Comparison of ENCODE assay signal across 8 cellular contexts in genomic region chr7:5643280-5643679, GRCh38. TPM values are rescaled to one million over a fixed set of nuclear protein-coding genes. Genes with fewer than 3 reads are reported as not detected.
DNase-seq lines count a peak whose midpoint lies in the region; ATAC-seq and TF ChIP-seq lines count a peak whose summit lies in the region.

No MANE protein-coding gene starts in this region.

- H3K4me1 ChIP-seq in Peyer's patch (peaks cover 0 to 18% (median 2%) of the 10 kb centered on the region in 4 donors), hepatocyte (ENCODE audit: insufficient read depth) (peaks cover 4% of the 10 kb centered on the region)

- H3K9me3 Mint-ChIP-seq in CD4-positive, alpha-beta T cell, result no peaks in the 10 kb centered on the region
- H3K9me3 Mint-ChIP-seq in MCF 10A (ENCODE audit: unreplicated experiment) (peaks cover 6% of the 10 kb centered on the region), Calu3 (ENCODE audit: low read depth, unreplicated experiment) (peaks cover 2% of the 10 kb centered on the region)

- no peaks in the 10 kb centered on the region for H3K9me3 ChIP-seq in CD4-positive, alpha-beta T cell (ENCODE audit: control insufficient read depth, low read length)
- H3K9me3 ChIP-seq in Peyer's patch (no peaks in the 10 kb centered on the region), hepatocyte (ENCODE audit: low read depth) (no peaks in the 10 kb centered on the region)

- no peak overlapping the region for H3K4me2 ChIP-seq in hepatocyte

- H3K4me3 ChIP-seq in Peyer's patch, result no peak overlapping the region
- no peak overlapping the region for H3K4me3 ChIP-seq in hepatocyte

- TF ChIP-seq CTCF in CD4-positive, alpha-beta T cell (IDR thresholded peaks at IDR 0.05), result no peak
- TF ChIP-seq CTCF in Peyer's patch (IDR thresholded peaks at IDR 0.05) (no peak), MCF 10A (IDR thresholded peaks at IDR 0.05; ENCODE audit: unreplicated experiment) (no peak), hepatocyte (IDR thresholded peaks at IDR 0.05; ENCODE audit: poor library complexity) (no peak), Calu3 (IDR thresholded peaks at IDR 0.05; ENCODE audit: unreplicated experiment) (no peak)

- peak in 6 of 10 experiments; percentile 10 to 39 (median 20) for DNase-seq in CD4-positive, alpha-beta T cell
- peak in 2 of 3 donors; percentile 35 to 74 for DNase-seq in Peyer's patch
- DNase-seq in MCF 10A (ENCODE audit: unreplicated experiment), result peak; percentile 35
- DNase-seq in medulla oblongata (ENCODE audit: extremely low spot score), result peak; percentile 33
- no peak for DNase-seq in hepatocyte (ENCODE audit: low spot score)
- DNase-seq in DMS114 treated with DMSO at 0.1 percent for 48 hours (lab: John Stamatoyannopoulos, UW; ENCODE audit: unreplicated experiment), result no peak
- no peak for DNase-seq in Calu3

- BruUV-seq in MCF 10A (replicated peaks; lab: Mats Ljungman, UMichigan) (no TSS peak), Calu3 (replicated peaks; lab: Mats Ljungman, UMichigan) (no TSS peak)

- H3K9me2 ChIP-seq in hepatocyte (replicated peaks; ENCODE audit: insufficient read depth), result no peaks in the 10 kb centered on the region

- POLR2A ChIA-PET in CD4-positive, alpha-beta T cell (lab: Charles Lee), result no interaction called here
- POLR2A ChIA-PET in MCF 10A (lab: Yijun Ruan, JAX), result interaction anchor here (0.7 to 3.8 kb wide), 9 partner anchors 13 to 180 kb away, joined by 3 to 50 read pairs (median 4); no protein-coding TSS in a partner anchor

- peaks cover 34% of the 10 kb centered on the region for H3K4me1 Mint-ChIP-seq in CD4-positive, alpha-beta T cell (ENCODE audit: low read depth)
- peaks cover 34% of the 10 kb centered on the region for H3K4me1 Mint-ChIP-seq in MCF 10A (ENCODE audit: insufficient read depth, unreplicated experiment)
- H3K4me1 Mint-ChIP-seq in Calu3 (ENCODE audit: low read depth, unreplicated experiment), result peaks cover 9% of the 10 kb centered on the region

- H3K27me3 ChIP-seq in CD4-positive, alpha-beta T cell (ENCODE audit: control insufficient read depth, insufficient read depth, low read length), result no peaks in the 10 kb centered on the region
- H3K27me3 ChIP-seq in Peyer's patch, result no peaks in the 10 kb centered on the region
- H3K27me3 ChIP-seq in hepatocyte, result no peaks in the 10 kb centered on the region

- no peaks in the 10 kb centered on the region for H3K79me2 ChIP-seq in hepatocyte

- intact Hi-C loops in CD4-positive, alpha-beta T cell (cut with DNase I, micrococcal nuclease), result loop anchor here in 1 of 2 experiments (10.0 kb wide), 1 partner anchor 62 kb away; no protein-coding TSS in a partner anchor
- intact Hi-C loops in MCF 10A (cut with micrococcal nuclease) (loop anchor here (5.0 kb wide), 1 partner anchor 46 kb away; no protein-coding TSS in a partner anchor), Calu3 (cut with micrococcal nuclease; ENCODE audit: unreplicated experiment) (no loop called here)

- peak overlapping the region; percentile 50 for H3K4me3 Mint-ChIP-seq in CD4-positive, alpha-beta T cell
- no peak overlapping the region for H3K4me3 Mint-ChIP-seq in MCF 10A (ENCODE audit: unreplicated experiment)
- H3K4me3 Mint-ChIP-seq in Calu3 (ENCODE audit: low read depth, unreplicated experiment), result no peak overlapping the region

- H3K36me3 ChIP-seq in Peyer's patch (peaks cover 0 to 44% (median 0%) of the 10 kb centered on the region in 3 donors), hepatocyte (replicated peaks; ENCODE audit: insufficient read depth, low read depth) (no peaks in the 10 kb centered on the region)

- peak; percentile 61 for ATAC-seq in CD4-positive, alpha-beta T cell (ENCODE audit: poor library complexity)
- no peak for ATAC-seq in GM18858 (IDR thresholded peaks at IDR 0.05; ENCODE audit: unreplicated experiment)

- no peaks in the 10 kb centered on the region for H4K20me1 ChIP-seq in hepatocyte (ENCODE audit: insufficient read depth, poor library complexity, severe bottlenecking)

- no peak for TF ChIP-seq POLR2A in Peyer's patch (IDR thresholded peaks at IDR 0.05)

- H3K27me3 Mint-ChIP-seq in CD4-positive, alpha-beta T cell, result no peaks in the 10 kb centered on the region
- H3K27me3 Mint-ChIP-seq in MCF 10A (ENCODE audit: insufficient read depth, unreplicated experiment) (no peaks in the 10 kb centered on the region), Calu3 (ENCODE audit: unreplicated experiment) (no peaks in the 10 kb centered on the region)

- CTCF ChIA-PET in CD4-positive, alpha-beta T cell (lab: Charles Lee), result interaction anchor here (0.6 to 0.9 kb wide), 2 partner anchors 85 to 185 kb away, joined by 3 to 4 read pairs; no protein-coding TSS in a partner anchor
- CTCF ChIA-PET in MCF 10A (lab: Yijun Ruan, JAX) (interaction anchor here (0.7 to 2.3 kb wide), 7 partner anchors 8 to 149 kb away, joined by 3 to 14 read pairs (median 3); no protein-coding TSS in a partner anchor), Calu3 (lab: Charles Lee) (interaction anchor here (2.0 kb wide), 1 partner anchor 22 kb away, joined by 6 read pairs; no protein-coding TSS in a partner anchor)

- H2AFZ ChIP-seq in hepatocyte, result no peak overlapping the region

- H3K27ac ChIP-seq in CD4-positive, alpha-beta T cell (ENCODE audit: low read depth, low read length), result no peak overlapping the region
- H3K27ac ChIP-seq in Peyer's patch (peak overlapping the region in 2 of 4 donors; percentile 23 to 47), hepatocyte (no peak overlapping the region)

- H3K36me3 Mint-ChIP-seq in CD4-positive, alpha-beta T cell (ENCODE audit: low read depth), result peaks cover 87% of the 10 kb centered on the region
- peaks cover 42% of the 10 kb centered on the region for H3K36me3 Mint-ChIP-seq in MCF 10A (ENCODE audit: insufficient read depth, unreplicated experiment)
- H3K36me3 Mint-ChIP-seq in Calu3 (ENCODE audit: insufficient read depth, unreplicated experiment), result peaks cover 14% of the 10 kb centered on the region

- 75% methylated on average over 7 of the region's 7 CpGs for WGBS in hepatocyte (ENCODE audit: low lambda C conversion rate, missing lambda C conversion rate)

- H3K27ac Mint-ChIP-seq in CD4-positive, alpha-beta T cell, result peak overlapping the region; percentile 50
- H3K27ac Mint-ChIP-seq in MCF 10A (ENCODE audit: low read depth, unreplicated experiment) (peak overlapping the region; percentile 97), Calu3 (ENCODE audit: unreplicated experiment) (no peak overlapping the region)

RNA-seq across cellular contexts. Expression of gene FSCN1, which starts 50.7 kb away (rescaled TPM):
- total RNA-seq in CD4-positive, alpha-beta T cell, result 1 to 10 TPM; 6.5 to 7.0 TPM
- 10 to 100 TPM in 1 of 4 donors, 1 to 10 TPM in 3; 2.1 to 22.3 (median 5.9) TPM for total RNA-seq in Peyer's patch
- 148 and 169 TPM in 2 replicates for total RNA-seq in MCF 10A (2022)
- total RNA-seq in hepatocyte, result 82.9 and 117 TPM in 2 replicates
- polyA plus RNA-seq in hepatocyte, result 120 and 132 TPM in 2 replicates
- 3.9 and 7.6 TPM in 2 replicates for total RNA-seq in Calu3 (2022)

Comparison
In these comparisons a context has a peak if more than half of its experiments do, and no peak if none do; other contexts are left out.
1. DNase-seq: peak in CD4-positive, alpha-beta T cell (6 of 10), Peyer's patch (2 of 3), MCF 10A (single experiment) and medulla oblongata (single experiment); none in hepatocyte (single experiment), DMS114 treated with DMSO at 0.1 percent for 48 hours (single experiment) and Calu3 (single experiment).